22 cellular contexts compared by ENCODE assay signal in the genomic region with DNA sequence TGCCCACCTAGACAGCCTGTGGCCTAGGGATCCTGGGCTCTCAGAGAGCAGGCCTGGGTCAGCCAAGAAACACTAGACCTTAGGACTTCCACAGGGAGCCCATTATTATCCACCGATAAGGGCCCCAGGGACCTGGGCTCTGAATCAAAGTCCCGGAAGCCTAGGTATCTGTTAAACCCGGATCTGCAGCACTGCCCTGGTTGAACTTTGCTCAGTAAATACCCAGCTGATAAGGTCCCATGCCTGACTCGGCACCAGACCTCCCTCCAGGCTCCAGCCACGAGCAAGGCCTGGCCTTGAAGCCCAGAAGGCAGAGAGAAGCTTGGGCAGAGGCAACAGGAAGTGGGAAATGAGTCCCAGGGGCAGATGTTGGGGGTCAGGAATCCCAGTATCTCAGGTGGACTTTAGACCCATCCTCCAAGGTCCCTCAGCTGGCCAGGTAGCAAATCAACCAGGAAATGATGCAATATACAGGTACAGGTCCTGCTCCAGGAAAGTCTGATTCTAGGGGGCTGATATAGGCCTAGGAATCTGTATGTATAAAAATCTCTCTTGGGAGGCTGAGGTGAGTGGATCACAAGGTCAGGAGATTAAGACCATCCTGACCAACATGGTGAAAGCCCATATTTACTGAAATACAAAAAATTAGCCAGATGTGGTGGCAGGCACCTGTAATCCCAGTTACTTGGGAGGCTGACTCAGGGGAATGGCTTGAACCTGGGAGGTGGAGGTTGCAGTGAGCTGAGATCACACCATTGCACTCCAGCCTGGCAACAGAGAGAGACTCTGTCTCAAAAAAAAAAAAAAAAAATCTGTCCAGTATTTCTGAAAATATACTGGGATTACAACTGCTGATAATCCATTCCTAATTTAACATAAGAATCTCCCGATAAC. TPM values are rescaled to one million over a fixed set of nuclear protein-coding genes. Genes with fewer than 3 reads are reported as not detected.
DNase-seq lines count a peak whose midpoint lies in the region; ATAC-seq, FAIRE-seq and TF ChIP-seq lines count a peak whose summit lies in the region.
"Had no signal": no experiment of that assay in that cellular context is flagged by ENCODE, and none has a peak within 500 bp of the region (broad histone marks: within the 10 kb centered on the region; RNA-seq: fewer than 3 reads in every experiment).

No MANE protein-coding gene starts in this region.

- H3K9me3 ChIP-seq in right lobe of liver: no peaks in the 10 kb centered on the region
- H3K9me3 ChIP-seq: prostate gland had no signal

- H3K36me3 ChIP-seq in right lobe of liver: no peaks in the 10 kb centered on the region
- H3K36me3 ChIP-seq: brain microvascular endothelial cell, prostate gland, WERI-Rb-1 had no signal

- WGBS in right lobe of liver (ENCODE audit: insufficient coverage, low coverage, low lambda C conversion rate, missing lambda C conversion rate): 37% methylated on average over 6 of the region's 6 CpGs

- TF ChIP-seq POLR2A in GM12892 (IDR thresholded peaks at IDR 0.05; ENCODE audit: low read depth, low read length): no peak
- peak; percentile 39 for TF ChIP-seq POLR2A in right lobe of liver (IDR thresholded peaks at IDR 0.05)

- H3K27ac ChIP-seq in 22Rv1 (peak overlapping the region; percentile 72), right lobe of liver (peak overlapping the region in 2 of 3 donors; percentile 27 to 80)
- H3K27ac ChIP-seq: brain microvascular endothelial cell, coronary artery, prostate gland, WERI-Rb-1 had no signal

- no peak overlapping the region for H3K4me3 ChIP-seq in right lobe of liver
- H3K4me3 ChIP-seq: coronary artery, prostate gland, smooth muscle cell had no signal

- ATAC-seq in right lobe of liver: peak; percentile 82 to 93 (median 87)
- ATAC-seq: activated naive CD8-positive, alpha-beta T cell treated with anti-CD3 and anti-CD28 coated beads, Interleukin-2, amount 50 U/mL, for 24 hours had no signal

- intact Hi-C loops in right lobe of liver (cut with DNase I): no loop called here

- DNase-seq in GM12892 (ENCODE audit: insufficient read length): no peak
- peak; percentile 49 for DNase-seq in SW480 (ENCODE audit: low spot score)
- DNase-seq in right lobe of liver: peak; percentile 84 to 92 (median 89)
- no peak for DNase-seq in central memory CD4-positive, alpha-beta T cell
- no peak for DNase-seq in NCI-H82 treated with DMSO at 0.1 percent for 48 hours (lab: John Stamatoyannopoulos, UW; ENCODE audit: unreplicated experiment)
- DNase-seq in GM03348 (ENCODE audit: low spot score): no peak
- DNase-seq in activated CD4-positive, alpha-beta T cell treated with anti-CD3 and anti-CD28 coated beads for 1 hour: no peak
- DNase-seq: activated naive CD8-positive, alpha-beta T cell treated with anti-CD3 and anti-CD28 coated beads, Interleukin-2, amount 50 U/mL, for 24 hours; brain microvascular endothelial cell; DMS79 treated with DMSO at 0.1 percent for 48 hours; KBM-7; NCI-H2081; NCI-H510A; SHP77 treated with DMSO at 0.1 percent for 48 hours; stimulated activated CD4-positive, alpha-beta T cell treated with anti-CD3 and anti-CD28 coated beads, Interleukin-4, amount 100 ng/mL, for 1 hour; WERI-Rb-1 had no signal

- TF ChIP-seq CTCF in 22Rv1 (IDR thresholded peaks at IDR 0.05) (no peak), right lobe of liver (IDR thresholded peaks at IDR 0.05) (no peak)

- FAIRE-seq in GM12892 (lab: Jason Lieb, UNC): peak; percentile 73
- FAIRE-seq: endothelial cell of umbilical vein had no signal

- peaks cover 0 to 34% (median 13%) of the 10 kb centered on the region in 4 donors for H3K4me1 ChIP-seq in right lobe of liver
- H3K4me1 ChIP-seq: prostate gland had no signal

- no peaks in the 10 kb centered on the region for H3K27me3 ChIP-seq in right lobe of liver
- H3K27me3 ChIP-seq: brain microvascular endothelial cell had no signal

RNA-seq across cellular contexts. Expression of a gene that starts 18.7 kb away (rescaled TPM):
- polyA plus RNA-seq in GM12892 (2012; ENCODE audit: missing spikeins): 151 TPM
- 1 to 10 TPM in 2 of 6 experiments, under 1 TPM in 4; 0.06 to 2.4 (median 0.63) TPM for total RNA-seq in right lobe of liver
- total RNA-seq: endothelial cell of umbilical vein, fibroblast of villous mesenchyme, smooth muscle cell had no signal
- polyA plus RNA-seq: endothelial cell of umbilical vein, smooth muscle cell had no signal

Comparison
In these comparisons a context has a peak if more than half of its experiments do, and no peak if none do; other contexts are left out.
1. DNase-seq: peak in SW480 (single experiment) and right lobe of liver (3 of 3); none in GM12892 (single experiment), central memory CD4-positive, alpha-beta T cell (single experiment), NCI-H82 treated with DMSO at 0.1 percent for 48 hours (single experiment), GM03348 (single experiment) and activated CD4-positive, alpha-beta T cell treated with anti-CD3 and anti-CD28 coated beads for 1 hour (single experiment).